16 cellular contexts compared by ENCODE assay signal in the genomic region with DNA sequence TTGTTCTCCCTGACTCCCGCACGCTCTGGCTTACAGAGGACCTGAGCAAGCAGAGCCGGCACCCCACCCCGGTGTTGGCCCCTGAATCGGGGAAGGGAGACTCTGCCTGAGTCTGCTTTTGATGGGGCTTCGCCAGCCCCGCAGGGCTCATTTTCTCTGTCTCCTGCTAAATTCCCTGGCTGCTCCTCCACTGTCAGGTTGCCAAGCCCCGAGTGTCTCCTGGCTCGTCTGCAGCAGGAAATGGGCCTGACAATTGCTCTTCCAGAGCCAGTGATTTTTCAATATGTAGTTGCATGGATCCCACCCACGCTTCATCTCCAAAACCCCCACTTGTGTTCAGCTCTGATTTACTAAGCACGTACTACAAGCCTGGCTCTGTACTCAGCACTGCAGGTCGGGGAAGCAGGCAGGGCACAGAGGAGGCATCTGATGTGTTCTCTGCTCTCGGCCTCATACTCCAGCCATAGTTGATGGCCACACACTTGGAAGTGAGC.
DNase-seq lines count a peak whose midpoint lies in the region; ATAC-seq and TF ChIP-seq lines count a peak whose summit lies in the region.
"Had no signal": no experiment of that assay in that cellular context is flagged by ENCODE, and none has a peak within 500 bp of the region (broad histone marks: within the 10 kb centered on the region; RNA-seq: fewer than 3 reads in every experiment).

No MANE protein-coding gene starts in this region.

- POLR2A ChIA-PET in PC-3 (lab: Charles Lee; ENCODE audit: unreplicated experiment) = interaction anchor here (0.6 kb wide), 2 partner anchors 30 to 747 kb away, joined by 3 read pairs; no protein-coding TSS in a partner anchor

- peak; percentile 8 for DNase-seq in G401 (ENCODE audit: low spot score)
- no peak for DNase-seq in PC-3
- DNase-seq in fibroblast of the aortic adventitia (ENCODE audit: low read depth) = peak; percentile 86
- peak; percentile 77 to 83 for DNase-seq in psoas muscle
- no peak for DNase-seq in effector CD8-positive, alpha-beta T cell (lab: John Stamatoyannopoulos, UW)
- no peak for DNase-seq in pons (ENCODE audit: low spot score)
- DNase-seq in cortex of kidney (lab: John Stamatoyannopoulos, UW) = no peak
- no peak for DNase-seq in hippocampal formation (lab: John Stamatoyannopoulos, UW)
- DNase-seq: activated CD4-positive, alpha-beta T cell treated with anti-CD3 and anti-CD28 coated beads for 1 hour; AML-193; caudate nucleus; NCI-H2081; NCI-H526 treated with DMSO at 0.1 percent for 48 hours; retina; T-helper 2 cell; upper lobe of right lung had no signal

- WGBS in psoas muscle, 3 donors = 17 to 33% (median 25%) methylated on average over 13 of the region's 13 CpGs

- no peak overlapping the region for H3K27ac ChIP-seq in PC-3 (ENCODE audit: low read length)
- peak overlapping the region; percentile 73 for H3K27ac ChIP-seq in psoas muscle
- H3K27ac ChIP-seq: upper lobe of right lung had no signal

- ATAC-seq in PC-3 = no peak
- peak in 1 of 4 donors; percentile 1 for ATAC-seq in psoas muscle
- ATAC-seq: upper lobe of right lung had no signal

- peaks cover 27% of the 10 kb centered on the region for H3K4me1 ChIP-seq in PC-3 (ENCODE audit: insufficient read depth, low read length)
- H3K4me1 ChIP-seq in psoas muscle = peaks cover 73% of the 10 kb centered on the region

- in situ Hi-C loops in G401 (cut with HindIII; ENCODE audit: low sequenced_read_pairs) = no loop called here

- H3K9me2 ChIP-seq in PC-3 (replicated peaks; ENCODE audit: low read length) = no peaks in the 10 kb centered on the region

- H4K20me1 ChIP-seq in PC-3 (ENCODE audit: low read length) = no peaks in the 10 kb centered on the region

- CTCF ChIA-PET in PC-3 (lab: Charles Lee) = no interaction called here

- H3K4me3 ChIP-seq in PC-3 (ENCODE audit: low read length) (no peak overlapping the region), fibroblast of the aortic adventitia (ENCODE audit: low read depth, low read length) (no peak overlapping the region), psoas muscle (peak overlapping the region; percentile 6)
- H3K4me3 ChIP-seq: upper lobe of right lung had no signal

- no peak overlapping the region for H2AFZ ChIP-seq in PC-3 (ENCODE audit: low read length)

- BruUV-seq in PC-3 (replicated peaks; lab: Mats Ljungman, UMichigan) = no TSS peak

- 0 out of 2 replicates have a peak, but pooled peaks cover 7% of the 10 kb centered on the region for H3K9me3 ChIP-seq in PC-3 (ENCODE audit: low read length)
- no peaks in the 10 kb centered on the region for H3K9me3 ChIP-seq in psoas muscle
- H3K9me3 ChIP-seq: upper lobe of right lung had no signal

- no peaks in the 10 kb centered on the region for H3K79me2 ChIP-seq in PC-3 (ENCODE audit: low read length)

- H3K4me2 ChIP-seq in PC-3 (ENCODE audit: low read length) = no peak overlapping the region

- H3F3A ChIP-seq in PC-3 (ENCODE audit: low read length, unreplicated experiment) = peaks cover 12% of the 10 kb centered on the region

- no peaks in the 10 kb centered on the region for H3K36me3 ChIP-seq in PC-3 (ENCODE audit: low read depth, low read length)
- H3K36me3 ChIP-seq in psoas muscle (ENCODE audit: insufficient read depth in 1 of 2, low read depth in 1 of 2) = no peaks in the 10 kb centered on the region
- H3K36me3 ChIP-seq: upper lobe of right lung had no signal

- no peak overlapping the region for H3K9ac ChIP-seq in PC-3 (ENCODE audit: low read length)

- TF ChIP-seq CTCF in PC-3 (conservative IDR thresholded peaks at IDR 0.05; ENCODE audit: low read depth, low read length) (0 out of 2 replicates have a peak, but pooled peaks have one; percentile 11), fibroblast of the aortic adventitia (IDR thresholded peaks at IDR 0.05; ENCODE audit: insufficient read depth, low read length) (no peak), psoas muscle (IDR thresholded peaks at IDR 0.05) (no peak)

- intact Hi-C loops in PC-3 (cut with micrococcal nuclease) (no loop called here), psoas muscle (cut with DNase I) (no loop called here)

- no peaks in the 10 kb centered on the region for H3K27me3 ChIP-seq in PC-3 (ENCODE audit: low read length)
- no peaks in the 10 kb centered on the region for H3K27me3 ChIP-seq in psoas muscle (ENCODE audit: insufficient read depth in 3 of 3, low read length in 2 of 3)
- H3K27me3 ChIP-seq: upper lobe of right lung had no signal

Comparison
In these comparisons a context has a peak if more than half of its experiments do, and no peak if none do; other contexts are left out.
1. DNase-seq: peak in G401 (single experiment), fibroblast of the aortic adventitia (single experiment) and psoas muscle (2 of 2); none in PC-3 (single experiment), effector CD8-positive, alpha-beta T cell (single experiment), pons (single experiment), cortex of kidney (single experiment) and hippocampal formation (0 of 2).